ENCODE assay signal across 8 cellular contexts in genomic region chr4:153344131-153345010, GRCh38. TPM values are rescaled to one million over a fixed set of nuclear protein-coding genes. Genes with fewer than 3 reads are reported as not detected.
DNase-seq lines count a peak whose midpoint lies in the region; ATAC-seq and TF ChIP-seq lines count a peak whose summit lies in the region.

MND1 (plus strand) TSS chr4:153344688; CDS start chr4:153344738, 50 bp downstream.

- DNase-seq in DMS79 treated with DMSO at 0.1 percent for 48 hours (lab: John Stamatoyannopoulos, UW): peak; percentile 29
- peak; percentile 88 for DNase-seq in Jurkat, Clone E6-1 (ENCODE audit: low read depth, low spot score)
- peak; percentile 92 for DNase-seq in activated T-cell treated with anti-CD3 and anti-CD28 coated beads, Interleukin-2, amount 50 U/mL, for 1 hour
- DNase-seq in stimulated activated CD8-positive, alpha-beta memory T cell treated with anti-CD3 and anti-CD28 coated beads, Interleukin-7, amount 100 ng/mL, for 24 hours (ENCODE audit: low read depth): peak; percentile 85

- no peaks in the 10 kb centered on the region for H3K9me3 ChIP-seq in muscle layer of colon (ENCODE audit: low read length)

- H3K27ac ChIP-seq in muscle layer of colon (ENCODE audit: low read depth, low read length): peak within 1 kb of the TSS; percentile 19

- no peaks in the 10 kb centered on the region for H3K4me1 ChIP-seq in muscle layer of colon (ENCODE audit: insufficient read depth, low read length)

- H3K9ac ChIP-seq in muscle layer of colon (ENCODE audit: low read length): peak within 1 kb of the TSS; percentile 52

- peak within 1 kb of the TSS; percentile 75 for H3K4me3 ChIP-seq in Jurkat, Clone E6-1 (ENCODE audit: low read length)
- H3K4me3 ChIP-seq in muscle layer of colon (ENCODE audit: low read depth in 1 of 2, low read length in 2 of 2): peak within 1 kb of the TSS; percentile 80 to 83

- peak; percentile 77 for ATAC-seq in GM21619 (IDR thresholded peaks at IDR 0.05; ENCODE audit: unreplicated experiment)
- ATAC-seq in esophagus mucosa: peak; percentile 93

- no peaks in the 10 kb centered on the region for H3K27me3 ChIP-seq in muscle layer of colon (ENCODE audit: control insufficient read depth in 1 of 2, insufficient read depth in 2 of 2, low read length in 2 of 2)

- H3K36me3 ChIP-seq in muscle layer of colon (ENCODE audit: insufficient read depth, low read length): no peaks in the 10 kb centered on the region

TF ChIP-seq in PFSK-1, 5 proteins besides CTCF, POLR2A, EP300 and RAD21:
- TF ChIP-seq SIN3A (IDR thresholded peaks at IDR 0.05; ENCODE audit: borderline replicate concordance, insufficient read depth, low read length) (no peak), FOXP2 (optimal IDR thresholded peaks at IDR 0.05; ENCODE audit: borderline replicate concordance, extremely low read depth, extremely low read length, insufficient read depth) (peak; percentile 59), POLR2AphosphoS5 (IDR thresholded peaks at IDR 0.05; ENCODE audit: low read depth, low read length) (peak; percentile 75; the same call in 1 of the 2 replicates), TAF1 (IDR thresholded peaks at IDR 0.05; ENCODE audit: borderline replicate concordance, insufficient read depth, low read length) (0 out of 2 replicates have a peak, but pooled peaks have one; percentile 29), REST (IDR thresholded peaks at IDR 0.05; ENCODE audit: insufficient read depth in 1 of 2, low read depth in 2 of 2, low read length in 2 of 2) (0 out of 4 replicates have a peak, but pooled peaks have one; percentile 5 to 15)

RNA-seq across cellular contexts. Expression of gene MND1, which starts in this region (rescaled TPM):
- 178 TPM for polyA plus RNA-seq in Jurkat, Clone E6-1 (2012; ENCODE audit: insufficient read depth, insufficient read length)
- polyA plus RNA-seq in PFSK-1 (2012; ENCODE audit: insufficient read length, low read depth): 3.4 TPM
- total RNA-seq in esophagus mucosa: 4.4 TPM

Comparison
In these comparisons a context has a peak if more than half of its experiments do, and no peak if none do; other contexts are left out.
1. Peak in every context shown above with its lines: DNase-seq, ATAC-seq, H3K4me3 ChIP-seq and H3K27ac ChIP-seq.
2. DNase-seq: peak in every context shown above with its lines; median percentile 92 in activated T-cell treated with anti-CD3 and anti-CD28 coated beads, Interleukin-2, amount 50 U/mL, for 1 hour; 88 in Jurkat, Clone E6-1; 85 in stimulated activated CD8-positive, alpha-beta memory T cell treated with anti-CD3 and anti-CD28 coated beads, Interleukin-7, amount 100 ng/mL, for 24 hours; 29 in DMS79 treated with DMSO at 0.1 percent for 48 hours.